2 cellular contexts compared by ENCODE assay signal in the genomic region with DNA sequence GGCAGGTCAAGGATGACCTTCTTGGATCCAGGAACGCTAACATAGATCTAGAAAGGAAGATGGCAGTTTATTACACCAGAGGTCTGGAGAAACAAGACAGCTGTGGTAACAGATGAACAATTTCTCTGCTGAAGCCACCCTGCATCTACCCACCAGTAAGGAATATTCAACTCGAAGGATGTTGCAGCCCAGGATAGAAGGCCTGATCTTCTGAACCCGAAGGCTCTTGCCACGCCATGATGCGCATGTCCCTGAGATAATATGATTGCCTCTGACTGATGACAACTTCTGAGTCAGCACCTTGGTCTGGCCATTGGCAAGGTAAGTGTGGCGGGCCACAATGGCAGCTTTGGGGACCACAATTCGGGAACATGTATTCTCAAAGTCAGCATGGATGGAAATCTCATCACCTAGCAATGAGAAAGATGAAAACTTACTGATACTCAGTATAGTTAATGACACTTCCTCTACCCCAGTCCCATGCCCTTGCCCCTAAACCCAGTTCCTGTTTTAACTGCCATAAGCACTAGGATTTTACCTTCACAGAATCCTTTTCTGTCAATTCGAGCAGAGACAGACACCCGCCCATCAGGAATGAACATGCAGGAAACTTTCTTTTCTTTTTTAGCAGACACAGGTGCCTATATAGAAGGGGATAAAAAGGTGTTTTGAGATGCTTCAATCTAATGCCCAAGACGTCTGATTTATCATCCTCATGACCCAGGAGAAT.
TF ChIP-seq lines count a peak whose summit lies in the region.

No MANE protein-coding gene starts in this region.

TF ChIP-seq in GM23338, 12 proteins besides CTCF, POLR2A, EP300 and RAD21:
- TF ChIP-seq, protein P1, sequence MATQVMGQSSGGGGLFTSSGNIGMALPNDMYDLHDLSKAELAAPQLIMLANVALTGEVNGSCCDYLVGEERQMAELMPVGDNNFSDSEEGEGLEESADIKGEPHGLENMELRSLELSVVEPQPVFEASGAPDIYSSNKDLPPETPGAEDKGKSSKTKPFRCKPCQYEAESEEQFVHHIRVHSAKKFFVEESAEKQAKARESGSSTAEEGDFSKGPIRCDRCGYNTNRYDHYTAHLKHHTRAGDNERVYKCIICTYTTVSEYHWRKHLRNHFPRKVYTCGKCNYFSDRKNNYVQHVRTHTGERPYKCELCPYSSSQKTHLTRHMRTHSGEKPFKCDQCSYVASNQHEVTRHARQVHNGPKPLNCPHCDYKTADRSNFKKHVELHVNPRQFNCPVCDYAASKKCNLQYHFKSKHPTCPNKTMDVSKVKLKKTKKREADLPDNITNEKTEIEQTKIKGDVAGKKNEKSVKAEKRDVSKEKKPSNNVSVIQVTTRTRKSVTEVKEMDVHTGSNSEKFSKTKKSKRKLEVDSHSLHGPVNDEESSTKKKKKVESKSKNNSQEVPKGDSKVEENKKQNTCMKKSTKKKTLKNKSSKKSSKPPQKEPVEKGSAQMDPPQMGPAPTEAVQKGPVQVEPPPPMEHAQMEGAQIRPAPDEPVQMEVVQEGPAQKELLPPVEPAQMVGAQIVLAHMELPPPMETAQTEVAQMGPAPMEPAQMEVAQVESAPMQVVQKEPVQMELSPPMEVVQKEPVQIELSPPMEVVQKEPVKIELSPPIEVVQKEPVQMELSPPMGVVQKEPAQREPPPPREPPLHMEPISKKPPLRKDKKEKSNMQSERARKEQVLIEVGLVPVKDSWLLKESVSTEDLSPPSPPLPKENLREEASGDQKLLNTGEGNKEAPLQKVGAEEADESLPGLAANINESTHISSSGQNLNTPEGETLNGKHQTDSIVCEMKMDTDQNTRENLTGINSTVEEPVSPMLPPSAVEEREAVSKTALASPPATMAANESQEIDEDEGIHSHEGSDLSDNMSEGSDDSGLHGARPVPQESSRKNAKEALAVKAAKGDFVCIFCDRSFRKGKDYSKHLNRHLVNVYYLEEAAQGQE (IDR thresholded peaks at IDR 0.05; ENCODE audit: unreplicated experiment), result no peak
- no peak for TF ChIP-seq STAT1 (IDR thresholded peaks at IDR 0.05; ENCODE audit: unreplicated experiment)
- peak; percentile 14; the same call in 1 of the 2 replicates for TF ChIP-seq POLR2AphosphoS5 (IDR thresholded peaks at IDR 0.05; ENCODE audit: low read depth)
- TF ChIP-seq JUNB (IDR thresholded peaks at IDR 0.05; ENCODE audit: unreplicated experiment), result no peak

TF ChIP-seq in neural cell, 6 proteins besides CTCF, POLR2A, EP300 and RAD21 (continued from another document):
- TF ChIP-seq, protein P1 (IDR thresholded peaks at IDR 0.05; ENCODE audit: borderline replicate concordance), result no peak
- TF ChIP-seq POLR2AphosphoS5 (IDR thresholded peaks at IDR 0.05) (no peak), TAF1 (IDR thresholded peaks at IDR 0.05; ENCODE audit: low read depth) (no peak)
TF ChIP-seq in neural cell: peak in this region for 1.
